10 cellular contexts compared by ENCODE assay signal in genomic region chr10:76433161-76434005, GRCh38.
DNase-seq lines count a peak whose midpoint lies in the region; ATAC-seq and TF ChIP-seq lines count a peak whose summit lies in the region.
"Had no signal": no experiment of that assay in that cellular context is flagged by ENCODE, and none has a peak within 500 bp of the region (broad histone marks: within the 10 kb centered on the region; RNA-seq: fewer than 3 reads in every experiment).

No MANE protein-coding gene starts in this region.

- no peaks in the 10 kb centered on the region for H3K27me3 ChIP-seq in endodermal cell (ENCODE audit: control insufficient read depth, insufficient read depth, low read length, poor library complexity, severe bottlenecking)
- no peaks in the 10 kb centered on the region for H3K27me3 ChIP-seq in Peyer's patch

- peak overlapping the region; percentile 42 for H3K9ac ChIP-seq in endodermal cell (ENCODE audit: extremely low read depth, low read length, poor library complexity, severe bottlenecking)

- TF ChIP-seq CTCF in endodermal cell (conservative IDR thresholded peaks at IDR 0.05) (no peak), osteocyte (IDR thresholded peaks at IDR 0.05) (no peak), Peyer's patch (IDR thresholded peaks at IDR 0.05) (no peak)

- no peak for TF ChIP-seq POLR2A in Peyer's patch (IDR thresholded peaks at IDR 0.05)

- 55 to 81% methylated on average over 4 to 8 of the region's 8 CpGs for WGBS in endodermal cell (ENCODE audit: insufficient coverage in 1 of 2, insufficient read length in 1 of 2), 2 experiments

- H3K27ac Mint-ChIP-seq in endodermal cell: peak overlapping the region; percentile 91
- peak overlapping the region; percentile 95 for H3K27ac Mint-ChIP-seq in osteocyte (ENCODE audit: unreplicated experiment)
- H3K27ac Mint-ChIP-seq in T-helper 17 cell: no peak overlapping the region
- H3K27ac Mint-ChIP-seq: CD4-positive, alpha-beta T cell had no signal

- H3K9me3 ChIP-seq in endodermal cell (ENCODE audit: control insufficient read depth, low read length) (no peaks in the 10 kb centered on the region), T-helper 17 cell (ENCODE audit: control insufficient read depth, low read length, poor library complexity, severe bottlenecking) (no peaks in the 10 kb centered on the region), Peyer's patch (no peaks in the 10 kb centered on the region)

- H3K4me1 Mint-ChIP-seq in endodermal cell: peaks cover 93% of the 10 kb centered on the region
- peaks cover 52% of the 10 kb centered on the region for H3K4me1 Mint-ChIP-seq in osteocyte (ENCODE audit: unreplicated experiment)
- no peaks in the 10 kb centered on the region for H3K4me1 Mint-ChIP-seq in T-helper 17 cell

- peak overlapping the region; percentile 68 for H3K27ac ChIP-seq in endodermal cell (ENCODE audit: low read depth, low read length)
- no peak overlapping the region for H3K27ac ChIP-seq in Peyer's patch
- H3K27ac ChIP-seq: dorsolateral prefrontal cortex had no signal

- H3K36me3 ChIP-seq in endodermal cell (ENCODE audit: control insufficient read depth, insufficient read depth, low read length): no peaks in the 10 kb centered on the region
- no peaks in the 10 kb centered on the region for H3K36me3 ChIP-seq in Peyer's patch

- H3K9me3 Mint-ChIP-seq in endodermal cell (no peaks in the 10 kb centered on the region), osteocyte (ENCODE audit: unreplicated experiment) (peaks cover 7% of the 10 kb centered on the region)

- no peak for DNase-seq in HEK293T (ENCODE audit: extremely low spot score)
- peak; percentile 80 for DNase-seq in NCI-H2227 (lab: John Stamatoyannopoulos, UW; ENCODE audit: unreplicated experiment)
- DNase-seq in endodermal cell: peak; percentile 80
- no peak for DNase-seq in osteocyte (ENCODE audit: extremely low spot score, unreplicated experiment)
- DNase-seq in T-helper 17 cell: no peak
- DNase-seq in Peyer's patch: no peak
- DNase-seq in GDM1 (lab: John Stamatoyannopoulos, UW): no peak
- DNase-seq in SW 1271 (lab: John Stamatoyannopoulos, UW): no peak
- DNase-seq: CD4-positive, alpha-beta T cell; dorsolateral prefrontal cortex had no signal

- H3K4me1 ChIP-seq in endodermal cell (ENCODE audit: control insufficient read depth, insufficient read depth, low read length) (peaks cover 50% of the 10 kb centered on the region), Peyer's patch (no peaks in the 10 kb centered on the region)

- H3K4me3 Mint-ChIP-seq in endodermal cell (no peak overlapping the region), osteocyte (ENCODE audit: unreplicated experiment) (no peak overlapping the region), T-helper 17 cell (no peak overlapping the region)
- H3K4me3 Mint-ChIP-seq: CD4-positive, alpha-beta T cell had no signal

- H3K36me3 Mint-ChIP-seq in endodermal cell (ENCODE audit: low read depth): no peaks in the 10 kb centered on the region
- H3K36me3 Mint-ChIP-seq in osteocyte (ENCODE audit: unreplicated experiment): no peaks in the 10 kb centered on the region
- peaks cover 2% of the 10 kb centered on the region for H3K36me3 Mint-ChIP-seq in T-helper 17 cell (ENCODE audit: low read depth)

- H3K27me3 Mint-ChIP-seq in endodermal cell (ENCODE audit: insufficient read depth): no peaks in the 10 kb centered on the region
- H3K27me3 Mint-ChIP-seq in osteocyte (ENCODE audit: unreplicated experiment): no peaks in the 10 kb centered on the region
- H3K27me3 Mint-ChIP-seq in T-helper 17 cell: no peaks in the 10 kb centered on the region
- H3K27me3 Mint-ChIP-seq: CD4-positive, alpha-beta T cell had no signal

- CTCF ChIA-PET in HEK293T (lab: Yijun Ruan, JAX): interaction anchor here (1.0 to 1.2 kb wide), 3 partner anchors 13 to 553 kb away, joined by 3 read pairs; no protein-coding TSS in a partner anchor

- no peak for ATAC-seq in T-helper 17 cell

- H3K4me3 ChIP-seq in endodermal cell (ENCODE audit: low read length) (peak overlapping the region; percentile 48), Peyer's patch (no peak overlapping the region)
- H3K4me3 ChIP-seq: dorsolateral prefrontal cortex had no signal

- POLR2A ChIA-PET in HEK293T (lab: Yijun Ruan, JAX): no interaction called here

TF ChIP-seq in HEK293T, 16 proteins besides CTCF, POLR2A, EP300 and RAD21:
- TF ChIP-seq ELF4 (IDR thresholded peaks at IDR 0.05) (no peak), FOXA1 (IDR thresholded peaks at IDR 0.05) (no peak), HDGF (IDR thresholded peaks at IDR 0.05; ENCODE audit: borderline replicate concordance) (no peak), PKNOX1 (IDR thresholded peaks at IDR 0.05) (peak; percentile 43)

Comparison
In these comparisons a context has a peak if more than half of its experiments do, and no peak if none do; other contexts are left out.
1. DNase-seq: peak in NCI-H2227 (single experiment) and endodermal cell (single experiment); none in HEK293T (single experiment), osteocyte (single experiment), T-helper 17 cell (0 of 3), Peyer's patch (0 of 3), GDM1 (single experiment) and SW 1271 (0 of 2).